8 cellular contexts compared by ENCODE assay signal in the genomic region with DNA sequence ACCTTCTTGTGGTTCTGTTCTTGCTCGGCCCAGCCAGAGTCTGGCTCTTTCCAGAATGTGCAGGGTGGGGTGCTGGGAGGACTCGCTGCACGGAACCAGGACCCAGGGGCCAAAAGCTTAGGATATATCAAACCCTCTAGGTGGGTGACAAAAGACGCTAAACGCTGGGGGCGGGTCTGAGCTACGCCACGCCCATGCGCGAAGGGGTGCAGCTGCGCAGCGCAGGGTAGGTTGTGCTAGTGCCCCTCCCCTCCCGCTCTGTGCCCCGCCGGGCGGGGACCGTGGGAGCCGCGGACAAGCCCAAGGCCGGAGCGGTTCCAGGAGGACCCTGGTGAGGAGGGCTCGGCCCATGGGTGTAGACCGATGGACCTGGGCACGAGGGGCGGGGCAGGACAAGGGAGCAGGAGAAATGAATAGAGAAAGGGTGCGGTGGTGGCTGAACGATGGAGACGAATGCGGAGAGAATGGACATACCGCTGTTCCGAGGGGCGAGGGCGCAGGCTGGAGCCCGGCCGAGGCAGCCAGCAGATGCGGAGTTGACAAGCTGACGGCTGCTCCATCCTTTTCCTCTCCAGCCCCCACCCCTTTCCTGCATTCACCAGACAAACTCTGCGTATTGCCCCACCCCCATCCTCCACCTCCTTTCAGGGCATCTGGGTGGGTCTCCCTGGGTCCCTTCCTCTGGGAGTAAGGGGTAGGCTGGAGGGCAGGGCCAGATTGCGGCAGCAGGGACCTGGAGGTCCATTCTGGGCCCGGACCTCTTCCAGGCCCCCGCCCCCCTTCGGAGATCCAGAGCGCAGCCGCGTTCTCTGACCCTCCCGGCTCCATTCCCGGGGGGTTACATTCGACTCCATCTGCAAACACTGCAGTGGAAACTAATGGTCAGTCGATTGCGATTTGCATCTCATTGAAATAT. TPM values are rescaled to one million over a fixed set of nuclear protein-coding genes. Genes with fewer than 3 reads are reported as not detected.
DNase-seq lines count a peak whose midpoint lies in the region; ATAC-seq, FAIRE-seq and TF ChIP-seq lines count a peak whose summit lies in the region.

Gene RUSC1 (plus strand): TSS at position 234 of the 916 bp plus-strand sequence. CDS start 880 bp downstream, outside the sequence.

- H3K27ac ChIP-seq in HUES64 (ENCODE audit: low read depth, low read length) (0 out of 2 replicates have a peak within 1 kb of the TSS, but pooled peaks have one; percentile 13), iPS-20b (ENCODE audit: low read length) (no peak within 1 kb of the TSS)

- H3K9me3 ChIP-seq in HUES64 (ENCODE audit: insufficient read depth, low read depth, low read length) (no peaks in the 10 kb centered on the region), iPS-20b (ENCODE audit: insufficient read depth, low read depth, low read length) (no peaks in the 10 kb centered on the region)

- ATAC-seq in GM18909 (IDR thresholded peaks at IDR 0.05; ENCODE audit: poor library complexity, unreplicated experiment) = no peak

- H3K27me3 ChIP-seq in HUES64 (ENCODE audit: insufficient read depth, low read length) (peaks cover 10% of the 10 kb centered on the region; the same call in 1 of the 2 replicates), bronchial epithelial cell (ENCODE audit: control insufficient read depth, insufficient read depth, low read length) (no peaks in the 10 kb centered on the region), iPS-20b (ENCODE audit: insufficient read depth, low read length) (peaks cover 17% of the 10 kb centered on the region)

- TF ChIP-seq CTCF in AG09309 (IDR thresholded peaks at IDR 0.05; ENCODE audit: control insufficient read depth, insufficient read depth, low read depth, low read length, missing control alignments) (no peak), bronchial epithelial cell (IDR thresholded peaks at IDR 0.05; ENCODE audit: insufficient read depth, low read length, severe bottlenecking) (no peak)

- H3K4me1 ChIP-seq in HUES64 (ENCODE audit: insufficient read depth, low read length) (peaks cover 11% of the 10 kb centered on the region; the same call in 1 of the 2 replicates), iPS-20b (ENCODE audit: insufficient read depth, low read length) (peaks cover 11% of the 10 kb centered on the region)

- no peak within 1 kb of the TSS; the same call in 1 of the 2 replicates for H3K9ac ChIP-seq in HUES64 (ENCODE audit: low read depth, low read length)
- H3K9ac ChIP-seq in iPS-20b (ENCODE audit: low read depth, low read length) = peak within 1 kb of the TSS; percentile 50; the same call in 1 of the 2 replicates

- no peak for DNase-seq in AG09309 (ENCODE audit: low read depth)
- peak in 3 of 4 experiments; percentile 39 to 45 (median 40) for DNase-seq in activated CD4-positive, CD25-positive, alpha-beta regulatory T cell (lab: John Stamatoyannopoulos, UW)
- DNase-seq in bronchial epithelial cell (ENCODE audit: low read depth) = peak; percentile 58
- no peak for DNase-seq in skeletal muscle cell (ENCODE audit: low read depth)
- no peak for DNase-seq in NCI-H446 treated with DMSO at 0.1 percent for 48 hours (lab: John Stamatoyannopoulos, UW)

- H3K4me3 ChIP-seq in AG09309 (ENCODE audit: control insufficient read depth, low read depth, low read length) (peak within 1 kb of the TSS; percentile 98), HUES64 (ENCODE audit: low read length) (peak within 1 kb of the TSS; percentile 90), bronchial epithelial cell (ENCODE audit: low read depth, low read length) (peak within 1 kb of the TSS; percentile 39), iPS-20b (ENCODE audit: low read length) (peak within 1 kb of the TSS; percentile 75), skeletal muscle cell (ENCODE audit: low read depth, low read length) (peak within 1 kb of the TSS; percentile 93)

- FAIRE-seq in bronchial epithelial cell (lab: Jason Lieb, UNC) = no peak

- H3K36me3 ChIP-seq in HUES64 (ENCODE audit: insufficient read depth, low read length) (peaks cover 44% of the 10 kb centered on the region), bronchial epithelial cell (ENCODE audit: control insufficient read depth, insufficient read depth, low read length) (peaks cover 2% of the 10 kb centered on the region), iPS-20b (ENCODE audit: insufficient read depth, low read depth, low read length) (peaks cover 39% of the 10 kb centered on the region)

- WGBS in HUES64 = 9% methylated on average over 50 of the region's 50 CpGs

RNA-seq across cellular contexts. Expression of gene RUSC1, which starts in this region (rescaled TPM):
- 42.8 TPM for polyA plus RNA-seq in HUES64 (2013, experiment 1 of 2)
- 38.7 TPM for polyA plus RNA-seq in HUES64 (2013, experiment 2 of 2)
- total RNA-seq in bronchial epithelial cell = 13.2 and 20.6 TPM in 2 replicates

Comparison
In these comparisons a context has a peak if more than half of its experiments do, and no peak if none do; other contexts are left out.
1. DNase-seq: peak in activated CD4-positive, CD25-positive, alpha-beta regulatory T cell (3 of 4) and bronchial epithelial cell (single experiment); none in AG09309 (single experiment), skeletal muscle cell (single experiment) and NCI-H446 treated with DMSO at 0.1 percent for 48 hours (single experiment).
2. H3K4me3 ChIP-seq: peak in every context shown above with its lines; median percentile 98 in AG09309; 93 in skeletal muscle cell; 90 in HUES64; 75 in iPS-20b; 39 in bronchial epithelial cell.